Comparison of ENCODE assay signal across 9 cellular contexts in genomic region chr14:66401447-66402095, GRCh38.
DNase-seq lines count a peak whose midpoint lies in the region; ATAC-seq, FAIRE-seq and TF ChIP-seq lines count a peak whose summit lies in the region.
"Had no signal": no experiment of that assay in that cellular context is flagged by ENCODE, and none has a peak within 500 bp of the region (broad histone marks: within the 10 kb centered on the region; RNA-seq: fewer than 3 reads in every experiment).

No MANE protein-coding gene starts in this region.

- H3K9ac ChIP-seq in IMR-90 (ENCODE audit: low read depth, low read length) (no peak overlapping the region), astrocyte (ENCODE audit: low read length) (no peak overlapping the region), HepG2 (ENCODE audit: insufficient read depth, low read depth, low read length) (no peak overlapping the region)

- no peak for TF ChIP-seq EP300 in HepG2 (IDR thresholded peaks at IDR 0.05; ENCODE audit: low read depth in 2 of 2, low read length in 2 of 2)
- no peak for TF ChIP-seq EP300 in HepG2 (CRISPR knock-in tag; IDR thresholded peaks at IDR 0.05; ENCODE audit: borderline replicate concordance)

- H3K4me3 Mint-ChIP-seq in astrocyte (ENCODE audit: unreplicated experiment): no peak overlapping the region
- H3K4me3 Mint-ChIP-seq in activated naive CD8-positive, alpha-beta T cell treated with anti-CD3 and anti-CD28 coated beads for 36 hours: no peak overlapping the region
- H3K4me3 Mint-ChIP-seq: T-helper 1 cell treated with Interleukin-12 subunit alpha and Interleukin-12 subunit beta and Interleukin-4 antibody, amounts not matched to agents 30 μg/mL and 1 μg/mL, for 36 hours had no signal

- dilution Hi-C loops in IMR-90 (cut with HindIII; ENCODE audit: low sequenced_read_pairs, unreplicated experiment): no loop called here

- ATAC-seq in IMR-90 (ENCODE audit: low read depth): no peak
- peak; percentile 40; the same call in 2 of the 3 replicates for ATAC-seq in HepG2
- ATAC-seq in HG03196 (IDR thresholded peaks at IDR 0.05; ENCODE audit: unreplicated experiment): no peak

- no peak overlapping the region for H3K56ac ChIP-seq in IMR-90 (ENCODE audit: extremely low read depth, insufficient read depth, low read length)

- no peaks in the 10 kb centered on the region for H3K27me3 Mint-ChIP-seq in astrocyte (ENCODE audit: low read depth, unreplicated experiment)
- H3K27me3 Mint-ChIP-seq in activated naive CD8-positive, alpha-beta T cell treated with anti-CD3 and anti-CD28 coated beads for 36 hours: no peaks in the 10 kb centered on the region

- H4K5ac ChIP-seq in IMR-90 (ENCODE audit: low read depth, low read length): no peak overlapping the region

- 0% methylated on average over 1 of the region's 1 CpG; no CpG with 5 or more reads in 1 of the 2 experiments for WGBS in IMR-90 (ENCODE audit: extremely low coverage in 2 of 2, insufficient read length in 1 of 2), 2 experiments
- 0% methylated on average over 1 of the region's 1 CpG for WGBS in HepG2 (ENCODE audit: low lambda C conversion rate)

- no peak overlapping the region for H3K27ac Mint-ChIP-seq in astrocyte (ENCODE audit: unreplicated experiment)
- H3K27ac Mint-ChIP-seq in activated naive CD8-positive, alpha-beta T cell treated with anti-CD3 and anti-CD28 coated beads for 36 hours: no peak overlapping the region
- H3K27ac Mint-ChIP-seq: T-helper 1 cell treated with Interleukin-12 subunit alpha and Interleukin-12 subunit beta and Interleukin-4 antibody, amounts not matched to agents 30 μg/mL and 1 μg/mL, for 36 hours had no signal

- no peaks in the 10 kb centered on the region for H3K36me3 Mint-ChIP-seq in astrocyte (ENCODE audit: low read depth, unreplicated experiment)
- H3K36me3 Mint-ChIP-seq in activated naive CD8-positive, alpha-beta T cell treated with anti-CD3 and anti-CD28 coated beads for 36 hours: no peaks in the 10 kb centered on the region

- no peak overlapping the region for H2BK20ac ChIP-seq in IMR-90 (ENCODE audit: low read depth, low read length)

- H3K79me2 ChIP-seq in astrocyte (ENCODE audit: insufficient read depth, low read length) (no peaks in the 10 kb centered on the region), HepG2 (ENCODE audit: insufficient read depth, low read length) (no peaks in the 10 kb centered on the region)

- H2AK5ac ChIP-seq in IMR-90 (ENCODE audit: low read depth, low read length): no peak overlapping the region

- no peak for FAIRE-seq in astrocyte (lab: Jason Lieb, UNC)
- no peak for FAIRE-seq in HepG2 (lab: Jason Lieb, UNC)

- TF ChIP-seq CTCF in IMR-90 (conservative IDR thresholded peaks at IDR 0.05; ENCODE audit: low read depth, low read length): 0 out of 2 replicates have a peak, but pooled peaks have one; percentile 18
- TF ChIP-seq CTCF in astrocyte (IDR thresholded peaks at IDR 0.05; ENCODE audit: insufficient read depth, low read depth, low read length): peak; percentile 36
- TF ChIP-seq CTCF in HepG2 (CRISPR knock-in tag; IDR thresholded peaks at IDR 0.05): peak; percentile 58

- no peaks in the 10 kb centered on the region for H3K79me1 ChIP-seq in IMR-90 (ENCODE audit: low read depth in 1 of 2, low read length in 2 of 2)

- peaks cover 5% of the 10 kb centered on the region for H3K4me1 Mint-ChIP-seq in astrocyte (ENCODE audit: low read depth, unreplicated experiment)
- peaks cover 13% of the 10 kb centered on the region for H3K4me1 Mint-ChIP-seq in activated naive CD8-positive, alpha-beta T cell treated with anti-CD3 and anti-CD28 coated beads for 36 hours

- no peak overlapping the region for H4K91ac ChIP-seq in IMR-90 (ENCODE audit: insufficient read depth, low read depth, low read length)

- H2AFZ ChIP-seq in IMR-90 (replicated peaks; ENCODE audit: low read length, poor library complexity) (no peak overlapping the region), astrocyte (ENCODE audit: low read depth, low read length) (no peak overlapping the region), HepG2 (ENCODE audit: low read length) (no peak overlapping the region)

- in situ Hi-C loops in IMR-90 (cut with MboI; ENCODE audit: low sequenced_read_pairs) (no loop called here), HepG2 (cut with HindIII; ENCODE audit: extremely low pct_ligation_motif_present, low pct_unique_long_range_greater_than_20kb) (no loop called here)

- no peak overlapping the region for H3K4me2 ChIP-seq in IMR-90 (ENCODE audit: low read depth, low read length)
- H3K4me2 ChIP-seq in astrocyte (ENCODE audit: low read length): no peak overlapping the region
- no peak overlapping the region for H3K4me2 ChIP-seq in HepG2 (ENCODE audit: low read depth, low read length)

- intact Hi-C loops in IMR-90 (cut with micrococcal nuclease) (no loop called here), HepG2 (cut with micrococcal nuclease; ENCODE audit: unreplicated experiment) (loop anchor here (2.0 to 5.0 kb wide), 3 partner anchors 93 to 346 kb away; no protein-coding TSS in a partner anchor)

- no peak overlapping the region for H3K18ac ChIP-seq in IMR-90 (ENCODE audit: low read depth, low read length)

- H3K4ac ChIP-seq in IMR-90 (ENCODE audit: low read depth, low read length): no peak overlapping the region

- no peak overlapping the region for H2BK15ac ChIP-seq in IMR-90 (ENCODE audit: low read depth, low read length)

- TF ChIP-seq RAD21 in IMR-90 (IDR thresholded peaks at IDR 0.05; ENCODE audit: low read length) (no peak), HepG2 (CRISPR knock-in tag; IDR thresholded peaks at IDR 0.05) (0 out of 2 replicates have a peak, but pooled peaks have one; percentile 18)

- no peak overlapping the region for H3K4me3 ChIP-seq in IMR-90 (ENCODE audit: insufficient read depth, low read depth, low read length)
- no peak overlapping the region for H3K4me3 ChIP-seq in astrocyte (ENCODE audit: insufficient read depth, low read depth, low read length)
- H3K4me3 ChIP-seq in HepG2 (replicated peaks in 1 of 3; ENCODE audit: insufficient read depth in 1 of 3, low read depth in 2 of 3, low read length in 3 of 3): no peak overlapping the region

- DNase-seq in COR-L47 (lab: John Stamatoyannopoulos, UW) (peak; percentile 33), IMR-90 (no peak), astrocyte (ENCODE audit: low read depth) (no peak), HepG2 (ENCODE audit: low spot score) (peak; percentile 3), NCI-H2029 (lab: John Stamatoyannopoulos, UW) (no peak), dedifferentiated amniotic fluid mesenchymal stem cell (ENCODE audit: extremely low spot score) (no peak)
- DNase-seq in activated naive CD8-positive, alpha-beta T cell treated with anti-CD3 and anti-CD28 coated beads for 36 hours: no peak

- H3K9me3 ChIP-seq in IMR-90 (ENCODE audit: control insufficient read depth, insufficient read depth, low read length) (no peaks in the 10 kb centered on the region), astrocyte (ENCODE audit: insufficient read depth, low read depth, low read length) (no peaks in the 10 kb centered on the region), HepG2 (ENCODE audit: low read length) (no peaks in the 10 kb centered on the region)

- TF ChIP-seq POLR2A in IMR-90 (IDR thresholded peaks at IDR 0.05; ENCODE audit: low read depth, low read length) (no peak), HepG2 (IDR thresholded peaks at IDR 0.05; ENCODE audit: insufficient read depth in 1 of 2, low read depth in 2 of 2, low read length in 2 of 2) (no peak)

- POLR2A ChIA-PET in IMR-90 (lab: Charles Lee; ENCODE audit: unreplicated experiment): no interaction called here
- POLR2A ChIA-PET in HepG2 (lab: Yijun Ruan, JAX): no interaction called here

- no peak overlapping the region for H2BK5ac ChIP-seq in IMR-90 (ENCODE audit: low read depth, low read length, poor library complexity, severe bottlenecking)

- no peak overlapping the region for H3K14ac ChIP-seq in IMR-90 (replicated peaks; ENCODE audit: low read depth, low read length)

- CTCF ChIA-PET in IMR-90 (lab: Yijun Ruan, JAX): no interaction called here
- CTCF ChIA-PET in HepG2 (lab: Yijun Ruan, JAX; ENCODE audit: low intra/inter-chr PET ratio, low total read pairs): interaction anchor here (0.7 to 2.4 kb wide), 2 partner anchors 42 to 261 kb away, joined by 3 to 17 read pairs; no protein-coding TSS in a partner anchor

- H3K27ac ChIP-seq in IMR-90 (ENCODE audit: insufficient read depth, low read length) (no peak overlapping the region), astrocyte (ENCODE audit: low read depth, low read length) (no peak overlapping the region), HepG2 (ENCODE audit: extremely low read length, insufficient read depth, low read length) (no peak overlapping the region)

- no peak overlapping the region for H2AK9ac ChIP-seq in IMR-90 (replicated peaks; ENCODE audit: low read depth, low read length, poor library complexity)

- H2BK120ac ChIP-seq in IMR-90 (ENCODE audit: low read depth, low read length): no peak overlapping the region

- H3K4me1 ChIP-seq in IMR-90 (ENCODE audit: control insufficient read depth, insufficient read depth, low read length) (no peaks in the 10 kb centered on the region), astrocyte (ENCODE audit: insufficient read depth, low read length) (no peaks in the 10 kb centered on the region), HepG2 (ENCODE audit: insufficient read depth, low read length) (peaks cover 5% of the 10 kb centered on the region; the same call in 1 of the 2 replicates)

- no peaks in the 10 kb centered on the region for H3K9me1 ChIP-seq in IMR-90 (ENCODE audit: insufficient read depth, low read length)

- BruUV-seq in IMR-90 (replicated peaks; lab: Mats Ljungman, UMichigan) (no TSS peak), HepG2 (replicated peaks; lab: Mats Ljungman, UMichigan) (no TSS peak)

- H3K27me3 ChIP-seq in IMR-90 (ENCODE audit: control insufficient read depth, insufficient read depth, low read length) (no peaks in the 10 kb centered on the region), astrocyte (ENCODE audit: insufficient read depth, low read length) (no peaks in the 10 kb centered on the region), HepG2 (ENCODE audit: control insufficient read depth in 1 of 2, insufficient read depth in 2 of 2, low read length in 2 of 2) (no peaks in the 10 kb centered on the region; a peak in 1 of 5 replicates)

- H4K20me1 ChIP-seq in IMR-90 (ENCODE audit: insufficient read depth, low read length) (no peaks in the 10 kb centered on the region), astrocyte (ENCODE audit: insufficient read depth, low read length) (no peaks in the 10 kb centered on the region), HepG2 (ENCODE audit: insufficient read depth, low read length) (no peaks in the 10 kb centered on the region)

- H3K36me3 ChIP-seq in IMR-90 (ENCODE audit: control insufficient read depth, insufficient read depth, low read length) (no peaks in the 10 kb centered on the region), astrocyte (ENCODE audit: insufficient read depth, low read length) (no peaks in the 10 kb centered on the region), HepG2 (replicated peaks in 1 of 2; ENCODE audit: control insufficient read depth in 1 of 2, insufficient read depth in 2 of 2, low read length in 2 of 2) (no peaks in the 10 kb centered on the region)

- H4K8ac ChIP-seq in IMR-90 (ENCODE audit: low read depth in 2 of 2, low read length in 2 of 2): no peak overlapping the region

- H3K23ac ChIP-seq in IMR-90 (ENCODE audit: low read depth, low read length): no peak overlapping the region

- no peaks in the 10 kb centered on the region for H3K9me3 Mint-ChIP-seq in astrocyte (ENCODE audit: unreplicated experiment)
- no peaks in the 10 kb centered on the region for H3K9me3 Mint-ChIP-seq in activated naive CD8-positive, alpha-beta T cell treated with anti-CD3 and anti-CD28 coated beads for 36 hours
- H3K9me3 Mint-ChIP-seq: T-helper 1 cell treated with Interleukin-12 subunit alpha and Interleukin-12 subunit beta and Interleukin-4 antibody, amounts not matched to agents 30 μg/mL and 1 μg/mL, for 36 hours had no signal

Comparison
In these comparisons a context has a peak if more than half of its experiments do, and no peak if none do; other contexts are left out.
1. DNase-seq: peak in COR-L47 (single experiment) and HepG2 (single experiment); none in IMR-90 (single experiment), astrocyte (single experiment), NCI-H2029 (single experiment), activated naive CD8-positive, alpha-beta T cell treated with anti-CD3 and anti-CD28 coated beads for 36 hours (single experiment) and dedifferentiated amniotic fluid mesenchymal stem cell (single experiment).
2. Peak in every context shown above with its lines, with median percentiles within 50 percentile points of each other: CTCF ChIP-seq.